ENCODE assay signal across 29 cellular contexts in genomic region chr5:2553611-2554010, GRCh38.
"Had no signal": no experiment of that assay in that cellular context is flagged by ENCODE, and none has a peak within 500 bp of the region (broad histone marks: within the 10 kb centered on the region; RNA-seq: fewer than 3 reads in every experiment).

No MANE protein-coding gene starts in this region.

- H3K4me1 ChIP-seq: left lung, lower lobe of right lung, psoas muscle, stomach, testis, thyroid gland, transverse colon, upper lobe of left lung, vagina had no signal

- H3K9ac ChIP-seq: parathyroid adenoma had no signal

- H2AFZ ChIP-seq: parathyroid adenoma had no signal

- ATAC-seq: left colon; left lung; lower lobe of right lung; naive thymus-derived CD8-positive, alpha-beta T cell; psoas muscle; sciatic nerve; stimulated activated naive B cell treated with anti-CD40 and anti-IgM and Interleukin-4, amounts not matched to agents 10 μg/mL and 1 μg/mL and 100 μg/mL, for 72 hours; stimulated activated naive CD8-positive, alpha-beta T cell treated with anti-CD3 and anti-CD28 coated beads, Interleukin-15, Interleukin-2, amounts not matched to agents 100 U/mL and 50 U/mL, for 24 hours had no signal

- H3K9me3 ChIP-seq: neutrophil, testis, thyroid gland, vagina had no signal

- DNase-seq: hippocampal formation; kidney glomerular epithelial cell; left colon; left lung; lower lobe of right lung; mammary epithelial cell; mesenchymal stem cell; naive thymus-derived CD8-positive, alpha-beta T cell; occipital lobe; psoas muscle; stimulated activated CD4-positive, alpha-beta T cell treated with anti-CD3 and anti-CD28 coated beads, Interleukin-12 subunit alpha, Interleukin-12 subunit beta, amount 100 ng/mL, for 4 hours; stimulated activated CD4-positive, alpha-beta T cell treated with anti-CD3 and anti-CD28 coated beads, Interleukin-15, amount 100 ng/mL, for 24 hours; stimulated activated CD4-positive, alpha-beta T cell treated with anti-CD3 and anti-CD28 coated beads, Interleukin-2, amount 100 ng/mL, for 24 hours; stimulated activated CD4-positive, alpha-beta T cell treated with anti-CD3 and anti-CD28 coated beads, Interleukin-4, amount 100 ng/mL, for 1 hour; stimulated activated naive B cell treated with anti-CD40 and anti-IgM and Interleukin-4, amounts not matched to agents 10 μg/mL and 1 μg/mL and 100 μg/mL, for 72 hours; stimulated activated naive CD8-positive, alpha-beta T cell treated with anti-CD3 and anti-CD28 coated beads, Interleukin-15, Interleukin-2, amounts not matched to agents 100 U/mL and 50 U/mL, for 24 hours; stomach; testis; thyroid gland; transverse colon; upper lobe of left lung had no signal

- FAIRE-seq: keratinocyte had no signal

- H3K4me3 ChIP-seq: left lung, lower lobe of right lung, psoas muscle, skin epidermis, stomach, testis, thyroid gland, transverse colon, upper lobe of left lung, vagina had no signal

- H3K27me3 Mint-ChIP-seq: stimulated activated naive B cell treated with anti-CD40 and anti-IgM and Interleukin-4, amounts not matched to agents 10 μg/mL and 1 μg/mL and 100 μg/mL, for 72 hours had no signal

- H3K4me3 Mint-ChIP-seq: naive thymus-derived CD8-positive, alpha-beta T cell; nephron; neural crest cell; stimulated activated naive B cell treated with anti-CD40 and anti-IgM and Interleukin-4, amounts not matched to agents 10 μg/mL and 1 μg/mL and 100 μg/mL, for 72 hours had no signal

- H3K79me2 ChIP-seq: parathyroid adenoma had no signal

- H3K27ac Mint-ChIP-seq: naive thymus-derived CD8-positive, alpha-beta T cell; nephron; stimulated activated naive B cell treated with anti-CD40 and anti-IgM and Interleukin-4, amounts not matched to agents 10 μg/mL and 1 μg/mL and 100 μg/mL, for 72 hours had no signal

- H3K36me3 ChIP-seq: left lung, lower lobe of right lung, neutrophil, stomach, thyroid gland, transverse colon, upper lobe of left lung, vagina had no signal

- H3K27ac ChIP-seq: left lung, lower lobe of right lung, neutrophil, parathyroid adenoma, psoas muscle, skin epidermis, stomach, testis, thyroid gland, transverse colon, upper lobe of left lung, vagina had no signal

- H3K27me3 ChIP-seq: left lung, neutrophil, stomach, testis, thyroid gland, transverse colon, upper lobe of left lung, vagina had no signal

- H3K4me1 Mint-ChIP-seq: naive thymus-derived CD8-positive, alpha-beta T cell; nephron; stimulated activated naive B cell treated with anti-CD40 and anti-IgM and Interleukin-4, amounts not matched to agents 10 μg/mL and 1 μg/mL and 100 μg/mL, for 72 hours had no signal
